In the genomic region with DNA sequence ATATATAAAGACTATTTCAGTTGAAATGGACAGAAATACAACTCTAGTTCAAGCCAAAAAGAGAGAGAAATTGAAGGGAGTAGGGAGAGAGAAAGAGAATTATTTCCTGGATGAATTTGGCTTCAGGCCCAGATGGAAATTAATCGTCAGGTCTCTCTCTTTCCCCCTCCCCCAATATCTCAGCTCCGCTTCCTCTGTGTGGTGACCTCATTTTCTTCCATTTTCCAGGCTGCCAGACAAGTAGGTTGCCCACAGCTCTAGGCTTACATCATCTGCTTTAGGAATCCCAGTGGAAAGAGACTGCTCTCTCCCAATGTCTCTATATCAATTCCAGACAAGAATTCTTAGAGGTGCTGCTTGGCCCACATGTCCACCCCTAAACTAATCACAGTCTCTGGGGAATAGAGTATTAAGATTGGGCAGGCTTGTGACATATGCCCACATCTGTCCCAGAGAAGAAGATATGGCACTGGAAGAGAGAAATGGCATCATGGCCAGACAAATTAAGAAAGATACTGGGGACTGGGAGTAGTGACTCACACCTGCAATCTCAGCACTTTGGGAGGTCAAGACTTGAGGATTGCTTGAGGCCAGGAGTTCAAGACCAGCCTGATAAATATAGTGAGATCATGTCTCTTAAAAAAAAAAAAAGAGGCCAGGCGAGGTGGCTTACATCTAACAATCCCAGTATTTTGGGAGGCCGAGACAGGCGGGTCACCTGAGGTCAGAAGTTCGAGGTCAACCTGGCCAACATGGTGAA, we compare ENCODE assay signal across 9 cellular contexts. TPM values are rescaled to one million over a fixed set of nuclear protein-coding genes. Genes with fewer than 3 reads are reported as not detected.
DNase-seq lines count a peak whose midpoint lies in the region; ATAC-seq, FAIRE-seq and TF ChIP-seq lines count a peak whose summit lies in the region.
"Had no signal": no experiment of that assay in that cellular context is flagged by ENCODE, and none has a peak within 500 bp of the region (broad histone marks: within the 10 kb centered on the region; RNA-seq: fewer than 3 reads in every experiment).

No MANE protein-coding gene starts in this region.

- H3K4me1 ChIP-seq in pancreas (no peaks in the 10 kb centered on the region), gastroesophageal sphincter (no peaks in the 10 kb centered on the region)

- no peaks in the 10 kb centered on the region for H3K36me3 ChIP-seq in pancreas
- no peaks in the 10 kb centered on the region for H3K36me3 ChIP-seq in gastroesophageal sphincter

- H3K27ac Mint-ChIP-seq in stimulated activated memory B cell treated with anti-CD40 and anti-IgM and Interleukin-4, amounts not matched to agents 10 μg/mL and 1 μg/mL and 100 μg/mL, for 72 hours, result no peak overlapping the region

- WGBS in pancreas, 2 donors, result 70 to 72% methylated on average over 6 of the region's 6 CpGs
- WGBS in gastroesophageal sphincter (ENCODE audit: low coverage in 1 of 2), 2 donors, result 66% methylated on average over 3 to 6 of the region's 6 CpGs

- peak; percentile 53 for DNase-seq in H54 (ENCODE audit: insufficient read length, low spot score)
- peak; percentile 85 for DNase-seq in NCI-H2227 treated with DMSO at 0.1 percent for 48 hours (lab: John Stamatoyannopoulos, UW)
- DNase-seq in cardiac fibroblast (ENCODE audit: low read depth in 2 of 2), result peak; percentile 71
- no peak for DNase-seq in pancreas

- intact Hi-C loops in pancreas (cut with DNase I), result no loop called here

- no peaks in the 10 kb centered on the region for H3K36me3 Mint-ChIP-seq in stimulated activated memory B cell treated with anti-CD40 and anti-IgM and Interleukin-4, amounts not matched to agents 10 μg/mL and 1 μg/mL and 100 μg/mL, for 72 hours

- FAIRE-seq in H54 (lab: Jason Lieb, UNC), result peak; percentile 81
- FAIRE-seq in pancreas (lab: Jason Lieb, UNC), result no peak

- H3K9me3 Mint-ChIP-seq in stimulated activated memory B cell treated with anti-CD40 and anti-IgM and Interleukin-4, amounts not matched to agents 10 μg/mL and 1 μg/mL and 100 μg/mL, for 72 hours, result no peaks in the 10 kb centered on the region

- no peak for TF ChIP-seq EP300 in gastroesophageal sphincter (IDR thresholded peaks at IDR 0.05)

- peak; percentile 31 to 87 (median 63) for ATAC-seq in pancreas
- no peak for ATAC-seq in gastroesophageal sphincter
- no peak for ATAC-seq in HG03175 (IDR thresholded peaks at IDR 0.05; ENCODE audit: unreplicated experiment)
- no peak for ATAC-seq in GM19467 (IDR thresholded peaks at IDR 0.05; ENCODE audit: unreplicated experiment)
- ATAC-seq in stimulated activated memory B cell treated with anti-CD40 and anti-IgM and Interleukin-4, amounts not matched to agents 10 μg/mL and 1 μg/mL and 100 μg/mL, for 72 hours, result no peak

- H3K4me3 Mint-ChIP-seq in stimulated activated memory B cell treated with anti-CD40 and anti-IgM and Interleukin-4, amounts not matched to agents 10 μg/mL and 1 μg/mL and 100 μg/mL, for 72 hours, result no peak overlapping the region

- H3K27me3 ChIP-seq in pancreas (no peaks in the 10 kb centered on the region), gastroesophageal sphincter (no peaks in the 10 kb centered on the region)

- H3K27me3 Mint-ChIP-seq in stimulated activated memory B cell treated with anti-CD40 and anti-IgM and Interleukin-4, amounts not matched to agents 10 μg/mL and 1 μg/mL and 100 μg/mL, for 72 hours, result no peaks in the 10 kb centered on the region

- TF ChIP-seq POLR2A in H54 (IDR thresholded peaks at IDR 0.05; ENCODE audit: low read depth, low read length) (no peak), gastroesophageal sphincter (IDR thresholded peaks at IDR 0.05) (no peak)

- H3K9me3 ChIP-seq in pancreas (no peaks in the 10 kb centered on the region), gastroesophageal sphincter (no peaks in the 10 kb centered on the region)

- H3K27ac ChIP-seq in pancreas (no peak overlapping the region), gastroesophageal sphincter (no peak overlapping the region)
- H3K27ac ChIP-seq: epithelial cell of prostate had no signal

- H3K4me3 ChIP-seq in cardiac fibroblast (replicated peaks in 1 of 2; ENCODE audit: low read depth in 2 of 2, low read length in 2 of 2), result no peak overlapping the region
- H3K4me3 ChIP-seq in pancreas, result no peak overlapping the region
- H3K4me3 ChIP-seq in gastroesophageal sphincter, result no peak overlapping the region

- TF ChIP-seq CTCF in cardiac fibroblast (IDR thresholded peaks at IDR 0.05; ENCODE audit: low read depth, low read length) (no peak), pancreas (IDR thresholded peaks at IDR 0.05) (no peak), gastroesophageal sphincter (IDR thresholded peaks at IDR 0.05) (no peak)

- H3K4me1 Mint-ChIP-seq in stimulated activated memory B cell treated with anti-CD40 and anti-IgM and Interleukin-4, amounts not matched to agents 10 μg/mL and 1 μg/mL and 100 μg/mL, for 72 hours, result no peaks in the 10 kb centered on the region

RNA-seq across cellular contexts. Expression of a gene that starts 37.2 kb away (rescaled TPM):
- total RNA-seq in pancreas (10 to 100 TPM; 12.6 to 20.8 (median 17.0) TPM), gastroesophageal sphincter (10 to 100 TPM; 27.7 to 49.3 (median 43.6) TPM)
- 10 to 100 TPM; 34.9 to 57.0 TPM for polyA plus RNA-seq in pancreas

Comparison
In these comparisons a context has a peak if more than half of its experiments do, and no peak if none do; other contexts are left out.
1. DNase-seq: peak in H54 (single experiment), NCI-H2227 treated with DMSO at 0.1 percent for 48 hours (single experiment) and cardiac fibroblast (2 of 2); none in pancreas (0 of 6).
2. ATAC-seq: peak in pancreas (4 of 4); none in gastroesophageal sphincter (single experiment), HG03175 (single experiment), GM19467 (single experiment) and stimulated activated memory B cell treated with anti-CD40 and anti-IgM and Interleukin-4, amounts not matched to agents 10 μg/mL and 1 μg/mL and 100 μg/mL, for 72 hours (single experiment).